In genomic region chr19:48624791-48625723, GRCh38 we compare ENCODE assay signal across 8 cellular contexts. TPM values are rescaled to one million over a fixed set of nuclear protein-coding genes. Genes with fewer than 3 reads are reported as not detected.
A peak's percentile ranks its signal among the peaks of the same experiment; 100 is the strongest.
DNase-seq lines count a peak whose midpoint lies in the region; ATAC-seq and TF ChIP-seq lines count a peak whose summit lies in the region.

No MANE protein-coding gene starts in this region.

- peaks cover 30% of the 10 kb centered on the region for H3K36me3 Mint-ChIP-seq in stimulated activated naive CD8-positive, alpha-beta T cell treated with anti-CD3 and anti-CD28 coated beads, Interleukin-15, Interleukin-2, amounts not matched to agents 100 ng/mL and 50 ng/mL, for 24 hours (ENCODE audit: low read depth)
- peaks cover 5% of the 10 kb centered on the region for H3K36me3 Mint-ChIP-seq in brain
- H3K36me3 Mint-ChIP-seq in mesothelial cell of epicardium = no peaks in the 10 kb centered on the region

- no peaks in the 10 kb centered on the region for H3K27me3 Mint-ChIP-seq in stimulated activated naive CD8-positive, alpha-beta T cell treated with anti-CD3 and anti-CD28 coated beads, Interleukin-15, Interleukin-2, amounts not matched to agents 100 ng/mL and 50 ng/mL, for 24 hours
- H3K27me3 Mint-ChIP-seq in brain = peaks cover 3% of the 10 kb centered on the region
- H3K27me3 Mint-ChIP-seq in mesothelial cell of epicardium (ENCODE audit: low read depth) = no peaks in the 10 kb centered on the region

- DNase-seq in stimulated activated naive CD8-positive, alpha-beta T cell treated with anti-CD3 and anti-CD28 coated beads, Interleukin-15, Interleukin-2, amounts not matched to agents 100 U/mL and 50 U/mL, for 24 hours = no peak
- no peak for DNase-seq in mesothelial cell of epicardium (ENCODE audit: low spot score in 2 of 2, unreplicated experiment in 2 of 2)
- no peak for DNase-seq in stimulated activated CD8-positive, alpha-beta memory T cell treated with anti-CD3 and anti-CD28 coated beads, Interleukin-4, amount 100 ng/mL, for 48 hours
- DNase-seq in dedifferentiated amniotic fluid mesenchymal stem cell (ENCODE audit: extremely low spot score) = no peak

- no peak overlapping the region for H3K27ac Mint-ChIP-seq in stimulated activated naive CD8-positive, alpha-beta T cell treated with anti-CD3 and anti-CD28 coated beads, Interleukin-15, Interleukin-2, amounts not matched to agents 100 ng/mL and 50 ng/mL, for 24 hours
- peak overlapping the region; percentile 88 to 99 (median 98) for H3K27ac Mint-ChIP-seq in brain
- peak overlapping the region; percentile 79 for H3K27ac Mint-ChIP-seq in mesothelial cell of epicardium

- TF ChIP-seq CTCF in brain (conservative IDR thresholded peaks at IDR 0.05) = no peak
- TF ChIP-seq CTCF in mesothelial cell of epicardium (IDR thresholded peaks at IDR 0.05; ENCODE audit: unreplicated experiment) = no peak

- peaks cover 55% of the 10 kb centered on the region for H3K4me1 Mint-ChIP-seq in stimulated activated naive CD8-positive, alpha-beta T cell treated with anti-CD3 and anti-CD28 coated beads, Interleukin-15, Interleukin-2, amounts not matched to agents 100 ng/mL and 50 ng/mL, for 24 hours (ENCODE audit: low read depth)
- H3K4me1 Mint-ChIP-seq in brain (peaks cover 51% of the 10 kb centered on the region), mesothelial cell of epicardium (peaks cover 34% of the 10 kb centered on the region)

- peak overlapping the region; percentile 86 for H3K4me3 Mint-ChIP-seq in stimulated activated naive CD8-positive, alpha-beta T cell treated with anti-CD3 and anti-CD28 coated beads, Interleukin-15, Interleukin-2, amounts not matched to agents 100 ng/mL and 50 ng/mL, for 24 hours
- H3K4me3 Mint-ChIP-seq in brain (peak overlapping the region; percentile 86 to 93 (median 88)), mesothelial cell of epicardium (peak overlapping the region; percentile 76)

- H3K9me3 Mint-ChIP-seq in stimulated activated naive CD8-positive, alpha-beta T cell treated with anti-CD3 and anti-CD28 coated beads, Interleukin-15, Interleukin-2, amounts not matched to agents 100 ng/mL and 50 ng/mL, for 24 hours = no peaks in the 10 kb centered on the region
- H3K9me3 Mint-ChIP-seq in brain = no peaks in the 10 kb centered on the region
- no peaks in the 10 kb centered on the region for H3K9me3 Mint-ChIP-seq in mesothelial cell of epicardium

- no peak for ATAC-seq in stimulated activated naive CD8-positive, alpha-beta T cell treated with anti-CD3 and anti-CD28 coated beads, Interleukin-15, Interleukin-2, amounts not matched to agents 100 U/mL and 50 U/mL, for 24 hours
- no peak for ATAC-seq in GM18870 (IDR thresholded peaks at IDR 0.05; ENCODE audit: unreplicated experiment)
- ATAC-seq in GM19035 (IDR thresholded peaks at IDR 0.05; ENCODE audit: unreplicated experiment) = no peak

RNA-seq across cellular contexts. Expression of gene SPHK2, which starts 5.8 kb away (rescaled TPM):
- polyA plus RNA-seq in brain (ENCODE audit: insufficient read depth, low read depth, low replicate concordance) = 45.7 TPM
- total RNA-seq in mesothelial cell of epicardium = 25.3 to 28.6 TPM (median 27.7 TPM) in 3 replicates

RNA-seq across cellular contexts. Expression of gene RPL18, which starts 6.1 kb away (rescaled TPM):
- polyA plus RNA-seq in brain (ENCODE audit: insufficient read depth, low read depth, low replicate concordance) = 3,254 TPM
- total RNA-seq in mesothelial cell of epicardium = 1,586 to 1,657 TPM (median 1,644 TPM) in 3 replicates

RNA-seq across cellular contexts. Expression of gene FAM83E, which starts 10.2 kb away (rescaled TPM):
- 0.95 TPM for polyA plus RNA-seq in brain (ENCODE audit: insufficient read depth, low read depth, low replicate concordance)
- total RNA-seq in mesothelial cell of epicardium = 2.5 to 3.9 TPM (median 3.7 TPM) in 3 replicates

RNA-seq across cellular contexts. Expression of gene DBP, which starts 12.1 kb away (rescaled TPM):
- 53.2 TPM for polyA plus RNA-seq in brain (ENCODE audit: insufficient read depth, low read depth, low replicate concordance)
- 11.5 to 13.2 TPM (median 13.1 TPM) in 3 replicates for total RNA-seq in mesothelial cell of epicardium

RNA-seq across cellular contexts. Expression of gene SPACA4, which starts 18.5 kb away (rescaled TPM):
- polyA plus RNA-seq in brain (ENCODE audit: insufficient read depth, low read depth, low replicate concordance) = not detected
- not detected in 3 replicates for total RNA-seq in mesothelial cell of epicardium
